Comparison of ENCODE assay signal across 8 cellular contexts in the genomic region with DNA sequence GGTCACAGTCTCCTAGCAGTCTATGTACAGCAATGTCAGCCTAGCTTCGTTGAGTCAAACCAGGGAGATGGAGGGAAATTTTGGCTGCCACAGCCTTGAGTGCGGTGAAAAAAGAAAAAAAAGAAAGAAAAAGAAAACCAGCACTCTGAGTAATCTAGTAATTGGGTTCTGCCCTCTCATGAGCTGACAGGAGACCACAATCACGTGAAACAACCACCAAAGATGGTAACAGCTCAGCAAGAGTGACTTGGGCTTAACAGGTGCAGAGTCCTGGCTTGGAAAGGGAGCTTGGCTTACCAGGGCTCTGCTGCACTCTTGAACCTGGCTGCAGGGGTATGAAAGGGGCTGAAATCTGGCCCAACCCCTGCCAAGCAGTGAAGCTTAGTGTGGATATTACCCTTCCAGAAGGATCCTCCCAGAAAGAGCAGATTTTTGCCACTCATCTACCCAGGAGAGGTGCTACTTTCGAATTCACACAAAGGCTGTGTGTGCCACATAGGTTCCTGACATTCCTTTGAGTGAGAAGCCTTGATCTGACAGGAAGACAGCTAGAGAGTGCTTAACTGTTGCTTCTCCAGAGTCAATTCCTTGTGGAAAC.
A peak's percentile ranks its signal among the peaks of the same experiment; 100 is the strongest.
DNase-seq lines count a peak whose midpoint lies in the region; ATAC-seq and TF ChIP-seq lines count a peak whose summit lies in the region.

No MANE protein-coding gene starts in this region.

- TF ChIP-seq CTCF in GM06990 (IDR thresholded peaks at IDR 0.05; ENCODE audit: insufficient read depth, low read length, poor library complexity, severe bottlenecking) (no peak), thyroid gland (IDR thresholded peaks at IDR 0.05) (no peak), testis (IDR thresholded peaks at IDR 0.05) (no peak)

- intact Hi-C loops in thyroid gland (cut with DNase I) (loop anchor here (10.0 kb wide), 1 partner anchor 116 kb away; no protein-coding TSS in a partner anchor), testis (cut with DNase I; ENCODE audit: low total_unique reads) (no loop called here)

- H3K4me3 ChIP-seq in GM06990 (replicated peaks; ENCODE audit: low read depth, low read length), result no peak overlapping the region
- no peak overlapping the region for H3K4me3 ChIP-seq in thyroid gland (replicated peaks in 1 of 3)
- H3K4me3 ChIP-seq in testis, result no peak overlapping the region

- no peak for TF ChIP-seq POLR2A in thyroid gland (IDR thresholded peaks at IDR 0.05)
- no peak for TF ChIP-seq POLR2A in testis (IDR thresholded peaks at IDR 0.05)

- H3K36me3 ChIP-seq in GM06990 (ENCODE audit: control insufficient read depth, insufficient read depth, low read length) (no peaks in the 10 kb centered on the region), thyroid gland (no peaks in the 10 kb centered on the region), testis (ENCODE audit: low read depth, missing control alignments) (no peaks in the 10 kb centered on the region)

- H3K9me3 Mint-ChIP-seq in activated naive CD8-positive, alpha-beta T cell treated with anti-CD3 and anti-CD28 coated beads, Interleukin-2, amount 50 U/mL, for 24 hours, result peaks cover 4% of the 10 kb centered on the region

- H3K4me3 Mint-ChIP-seq in activated naive CD8-positive, alpha-beta T cell treated with anti-CD3 and anti-CD28 coated beads, Interleukin-2, amount 50 U/mL, for 24 hours, result peak overlapping the region; percentile 45

- 80 to 84% methylated on average over 4 of the region's 4 CpGs for WGBS in thyroid gland, 2 donors
- WGBS in testis, 2 donors, result 72 to 81% methylated on average over 4 of the region's 4 CpGs

- peaks cover 74% of the 10 kb centered on the region for H3K4me1 Mint-ChIP-seq in activated naive CD8-positive, alpha-beta T cell treated with anti-CD3 and anti-CD28 coated beads, Interleukin-2, amount 50 U/mL, for 24 hours

- H3K4me1 ChIP-seq in thyroid gland (peaks cover 0 to 8% of the 10 kb centered on the region in 2 donors), testis (no peaks in the 10 kb centered on the region)

- peaks cover 4% of the 10 kb centered on the region for H3K27me3 Mint-ChIP-seq in activated naive CD8-positive, alpha-beta T cell treated with anti-CD3 and anti-CD28 coated beads, Interleukin-2, amount 50 U/mL, for 24 hours

- peaks cover 1% of the 10 kb centered on the region for H3K36me3 Mint-ChIP-seq in activated naive CD8-positive, alpha-beta T cell treated with anti-CD3 and anti-CD28 coated beads, Interleukin-2, amount 50 U/mL, for 24 hours (ENCODE audit: low read depth)

- peak; percentile 91 for ATAC-seq in GM21825 (IDR thresholded peaks at IDR 0.05; ENCODE audit: unreplicated experiment)
- ATAC-seq in activated naive CD8-positive, alpha-beta T cell treated with anti-CD3 and anti-CD28 coated beads, Interleukin-2, amount 50 U/mL, for 24 hours, result peak; percentile 91

- H3K27me3 ChIP-seq in GM06990 (replicated peaks; ENCODE audit: control insufficient read depth, insufficient read depth, low read length) (no peaks in the 10 kb centered on the region), thyroid gland (no peaks in the 10 kb centered on the region), testis (no peaks in the 10 kb centered on the region)

- DNase-seq in GM06990 (ENCODE audit: extremely low read depth, insufficient read length), result peak; percentile 80
- DNase-seq in RPMI7951 (ENCODE audit: low read depth), result peak; percentile 74
- DNase-seq in activated naive CD8-positive, alpha-beta T cell treated with anti-CD3 and anti-CD28 coated beads, Interleukin-2, amount 50 U/mL, for 24 hours, result peak; percentile 57
- peak in 2 of 3 experiments; percentile 22 to 45 for DNase-seq in stimulated activated CD4-positive, alpha-beta T cell treated with anti-CD3 and anti-CD28 coated beads, TNF-alpha, amount 100 ng/mL, for 4 hours (ENCODE audit: low read depth in 3 of 3)
- DNase-seq in thyroid gland, result no peak
- DNase-seq in testis, result no peak
- DNase-seq in retina, result no peak

- peak overlapping the region; percentile 89 for H3K27ac Mint-ChIP-seq in activated naive CD8-positive, alpha-beta T cell treated with anti-CD3 and anti-CD28 coated beads, Interleukin-2, amount 50 U/mL, for 24 hours

- no peaks in the 10 kb centered on the region for H3K9me3 ChIP-seq in thyroid gland
- H3K9me3 ChIP-seq in testis, result no peaks in the 10 kb centered on the region

- H3K27ac ChIP-seq in thyroid gland (no peak overlapping the region), testis (no peak overlapping the region)

Comparison
In these comparisons a context has a peak if more than half of its experiments do, and no peak if none do; other contexts are left out.
1. DNase-seq: peak in GM06990 (single experiment), RPMI7951 (single experiment), activated naive CD8-positive, alpha-beta T cell treated with anti-CD3 and anti-CD28 coated beads, Interleukin-2, amount 50 U/mL, for 24 hours (single experiment) and stimulated activated CD4-positive, alpha-beta T cell treated with anti-CD3 and anti-CD28 coated beads, TNF-alpha, amount 100 ng/mL, for 4 hours (2 of 3); none in thyroid gland (0 of 2), testis (single experiment) and retina (single experiment).